ENCODE assay signal across 8 cellular contexts in the genomic region with DNA sequence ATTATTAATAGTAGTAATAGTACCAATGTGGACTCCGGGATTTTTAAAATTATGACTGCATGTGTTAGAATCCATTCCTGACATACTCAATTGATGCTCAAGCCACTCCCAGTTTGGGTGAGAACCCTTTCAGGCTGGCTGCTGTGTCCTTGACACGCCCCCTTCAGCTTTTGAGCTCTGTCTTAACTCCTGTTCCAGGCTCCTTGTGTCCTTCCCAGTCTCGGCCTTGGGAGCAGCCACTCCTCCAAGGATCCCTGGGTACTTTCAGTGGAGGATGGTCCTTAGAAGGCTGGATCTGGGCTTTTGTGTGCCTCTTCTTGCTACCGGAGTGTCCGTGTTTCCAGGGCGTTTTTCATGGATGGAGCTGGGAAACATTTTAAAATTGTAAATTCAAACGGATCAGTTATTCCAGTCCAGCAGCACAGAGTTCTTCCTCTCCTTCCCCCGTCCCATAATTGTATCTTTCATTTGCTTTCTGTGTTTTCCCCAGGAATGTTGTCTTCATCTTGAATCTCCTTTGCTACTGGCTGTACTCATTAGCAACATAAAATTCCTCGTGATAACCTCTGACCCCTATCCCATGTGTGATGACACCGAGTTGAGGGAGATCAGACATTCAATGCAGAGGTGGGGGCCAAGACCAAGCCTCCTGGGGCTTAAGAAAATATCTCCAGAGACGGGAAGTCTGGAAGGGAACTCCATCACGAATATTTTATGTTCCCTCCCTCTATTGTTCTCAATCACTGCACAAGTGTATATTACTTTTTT. TPM values are rescaled to one million over a fixed set of nuclear protein-coding genes. Genes with fewer than 3 reads are reported as not detected.
A peak's percentile ranks its signal among the peaks of the same experiment; 100 is the strongest.
DNase-seq lines count a peak whose midpoint lies in the region; ATAC-seq, FAIRE-seq and TF ChIP-seq lines count a peak whose summit lies in the region.

No MANE protein-coding gene starts in this region.

- H3K27ac ChIP-seq in 22Rv1: peak overlapping the region; percentile 75
- H3K27ac ChIP-seq in body of pancreas: peak overlapping the region; percentile 88 to 96 (median 96)
- peak overlapping the region; percentile 88 for H3K27ac ChIP-seq in mesodermal cell (ENCODE audit: low read depth, low read length, severe bottlenecking)

- no peaks in the 10 kb centered on the region for H3K27me3 ChIP-seq in body of pancreas

- intact Hi-C loops in body of pancreas (cut with DNase I): no loop called here

- DNase-seq in HFFc6: no peak
- DNase-seq in body of pancreas: peak in 3 of 4 donors; percentile 30 to 40 (median 34)
- DNase-seq in HuH-7.5 (ENCODE audit: low spot score): no peak
- DNase-seq in HTR-8/SVneo (ENCODE audit: insufficient read length, low spot score): no peak
- no peak for DNase-seq in kidney glomerular epithelial cell (lab: John Stamatoyannopoulos, UW)

- H3K27ac Mint-ChIP-seq in HFFc6: no peak overlapping the region; the same call in 1 of the 2 replicates

- no peaks in the 10 kb centered on the region for H3K9me3 Mint-ChIP-seq in HFFc6

- no peak for TF ChIP-seq POLR2A in body of pancreas (IDR thresholded peaks at IDR 0.05)

- H3K36me3 ChIP-seq in body of pancreas (replicated peaks in 1 of 2; ENCODE audit: insufficient read depth in 1 of 2, low read depth in 2 of 2) (no peaks in the 10 kb centered on the region), mesodermal cell (ENCODE audit: control insufficient read depth, insufficient read depth, low read length) (peaks cover 9% of the 10 kb centered on the region)

- WGBS in body of pancreas, 2 donors: 51 to 55% methylated on average over 12 of the region's 12 CpGs
- 74 to 82% methylated on average over 4 to 6 of the region's 12 CpGs for WGBS in mesodermal cell (ENCODE audit: insufficient coverage in 2 of 2), 2 experiments

- peaks cover 2% of the 10 kb centered on the region for H3K27me3 Mint-ChIP-seq in HFFc6 (ENCODE audit: insufficient read depth)

- H3K4me3 ChIP-seq in body of pancreas (no peak overlapping the region), mesodermal cell (ENCODE audit: extremely low read depth, insufficient read depth, low read length, poor library complexity, severe bottlenecking) (no peak overlapping the region)

- peaks cover 12% of the 10 kb centered on the region for H3K36me3 Mint-ChIP-seq in HFFc6 (ENCODE audit: low read depth)

- H3K4me3 Mint-ChIP-seq in HFFc6: peak overlapping the region; percentile 55

- H3K4me1 Mint-ChIP-seq in HFFc6 (ENCODE audit: low read depth): peaks cover 52% of the 10 kb centered on the region

- ATAC-seq in body of pancreas (no peak), GM18867 (IDR thresholded peaks at IDR 0.05; ENCODE audit: unreplicated experiment) (no peak)

- TF ChIP-seq CTCF in 22Rv1 (IDR thresholded peaks at IDR 0.05) (no peak), HFFc6 (IDR thresholded peaks at IDR 0.05) (no peak), body of pancreas (IDR thresholded peaks at IDR 0.05) (no peak)

- H3K9me3 ChIP-seq in body of pancreas: no peaks in the 10 kb centered on the region
- no peaks in the 10 kb centered on the region for H3K9me3 ChIP-seq in mesodermal cell (ENCODE audit: control insufficient read depth, low read length)

- H3K4me1 ChIP-seq in body of pancreas (peaks cover 34% of the 10 kb centered on the region), mesodermal cell (ENCODE audit: control insufficient read depth, insufficient read depth, low read length, poor library complexity, severe bottlenecking) (peaks cover 42% of the 10 kb centered on the region)

- FAIRE-seq in HTR-8/SVneo (lab: Jason Lieb, UNC): no peak

RNA-seq across cellular contexts. Expression of gene PFKFB3, which starts 40.0 kb away (rescaled TPM):
- 10 to 100 TPM; 25.4 to 34.6 (median 28.7) TPM for total RNA-seq in HFFc6 (2021; fragmentation: NEBNext Ultra II Directional; extraction: Animal tissue kit (Norgen Biotek cat#: 25700))
- total RNA-seq in body of pancreas: 100 to 1,000 TPM in 1 of 2 donors, 10 to 100 TPM in 1; 26.5 to 137 TPM
- 45.8 TPM for polyA plus RNA-seq in mesodermal cell (2013, experiment 1 of 2)
- polyA plus RNA-seq in mesodermal cell (2013, experiment 2 of 2): 40.6 TPM

Comparison
In these comparisons a context has a peak if more than half of its experiments do, and no peak if none do; other contexts are left out.
1. DNase-seq: peak in body of pancreas (3 of 4); none in HFFc6 (single experiment), HuH-7.5 (single experiment), HTR-8/SVneo (single experiment) and kidney glomerular epithelial cell (single experiment).
2. Peak in every context shown above with its lines, with median percentiles within 50 percentile points of each other: H3K27ac ChIP-seq.